Comparison of ENCODE assay signal across 8 cellular contexts in the genomic region with DNA sequence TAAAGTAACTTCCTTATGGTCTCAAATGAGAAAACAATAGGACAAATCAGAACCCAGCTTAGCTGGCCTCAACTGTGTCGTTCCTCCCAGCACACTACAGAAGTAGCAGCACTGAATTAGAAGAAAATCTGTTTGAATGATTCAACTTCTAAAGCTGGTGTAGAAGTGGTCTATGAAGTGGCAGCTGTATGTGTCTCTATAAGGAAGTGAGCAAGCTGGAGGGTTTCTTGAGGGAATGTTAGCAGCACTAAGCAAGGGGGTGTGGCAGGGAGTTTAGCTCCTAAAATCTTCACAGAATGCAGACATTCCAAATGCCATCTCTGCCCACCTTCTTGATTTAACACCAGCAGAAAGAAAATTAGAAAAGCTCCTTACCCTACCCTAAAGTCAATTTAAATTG. TPM values are rescaled to one million over a fixed set of nuclear protein-coding genes. Genes with fewer than 3 reads are reported as not detected.
DNase-seq lines count a peak whose midpoint lies in the region; ATAC-seq and TF ChIP-seq lines count a peak whose summit lies in the region.

No MANE protein-coding gene starts in this region.

- H3K4me1 ChIP-seq in CD8-positive, alpha-beta memory T cell (ENCODE audit: insufficient read depth, low read length) = peaks cover 65% of the 10 kb centered on the region
- H3K4me1 ChIP-seq in OCI-LY7 (ENCODE audit: insufficient read depth, low read length, poor library complexity, severe bottlenecking) (peaks cover 51% of the 10 kb centered on the region), duodenal mucosa (ENCODE audit: control insufficient read depth in 1 of 2, insufficient read depth in 2 of 2, low read length in 2 of 2) (peaks cover 32 to 42% of the 10 kb centered on the region in 2 donors), prostate gland (replicated peaks) (peaks cover 4% of the 10 kb centered on the region), A673 (ENCODE audit: insufficient read depth, low read length, poor library complexity, severe bottlenecking) (peaks cover 18% of the 10 kb centered on the region)

- no peaks in the 10 kb centered on the region for H3K9me3 ChIP-seq in CD8-positive, alpha-beta memory T cell (ENCODE audit: low read length)
- H3K9me3 ChIP-seq in OCI-LY7 (ENCODE audit: low read length) (no peaks in the 10 kb centered on the region), duodenal mucosa (ENCODE audit: control insufficient read depth in 1 of 2, low read length in 2 of 2) (no peaks in the 10 kb centered on the region), prostate gland (no peaks in the 10 kb centered on the region), A673 (ENCODE audit: low read depth, low read length, poor library complexity, severe bottlenecking) (no peaks in the 10 kb centered on the region)

- no peaks in the 10 kb centered on the region for H3K36me3 ChIP-seq in CD8-positive, alpha-beta memory T cell (ENCODE audit: insufficient read depth, low read length)
- H3K36me3 ChIP-seq in OCI-LY7 (ENCODE audit: insufficient read depth, low read length) (no peaks in the 10 kb centered on the region), duodenal mucosa (ENCODE audit: control insufficient read depth in 1 of 2, insufficient read depth in 2 of 2, low read length in 2 of 2) (peaks cover 0 to 4% of the 10 kb centered on the region in 2 donors), prostate gland (no peaks in the 10 kb centered on the region), A673 (ENCODE audit: insufficient read depth, low read length, poor library complexity, severe bottlenecking) (no peaks in the 10 kb centered on the region)

- CTCF ChIA-PET in CD8-positive, alpha-beta memory T cell (lab: Charles Lee) = interaction anchor here (0.9 to 2.7 kb wide), 6 partner anchors 11 to 192 kb away, joined by 3 to 9 read pairs (median 4); no protein-coding TSS in a partner anchor
- CTCF ChIA-PET in OCI-LY7 (lab: Charles Lee; ENCODE audit: unreplicated experiment) (no interaction called here), A673 (lab: Charles Lee) (no interaction called here), WTC11 (lab: Charles Lee) (no interaction called here)

- no peaks in the 10 kb centered on the region for H3K9me2 ChIP-seq in OCI-LY7 (ENCODE audit: insufficient read depth, low read length)

- ATAC-seq in GM18498 (IDR thresholded peaks at IDR 0.05; ENCODE audit: unreplicated experiment) (no peak), WTC11 (no peak)

- no peak overlapping the region for H2AFZ ChIP-seq in OCI-LY7 (ENCODE audit: low read length)

- DNase-seq in CD8-positive, alpha-beta memory T cell = no peak
- DNase-seq in OCI-LY7 (ENCODE audit: low spot score) (no peak), prostate gland (ENCODE audit: low spot score) (no peak), HuH-7 (ENCODE audit: low spot score) (no peak), A673 (ENCODE audit: low spot score) (no peak), WTC11 (ENCODE audit: low spot score) (no peak)

- no peak for TF ChIP-seq CTCF in OCI-LY7 (conservative IDR thresholded peaks at IDR 0.05; ENCODE audit: low read length)
- no peak for TF ChIP-seq CTCF in prostate gland (IDR thresholded peaks at IDR 0.05)
- no peak for TF ChIP-seq CTCF in A673 (conservative IDR thresholded peaks at IDR 0.05; ENCODE audit: low read depth, low read length)
- no peak for TF ChIP-seq CTCF in WTC11 (IDR thresholded peaks at IDR 0.05)

- POLR2A ChIA-PET in CD8-positive, alpha-beta memory T cell (lab: Charles Lee) = interaction anchor here (0.8 to 1.4 kb wide), 3 partner anchors 10 to 14 kb away, joined by 3 to 18 read pairs (median 3); no protein-coding TSS in a partner anchor
- POLR2A ChIA-PET in OCI-LY7 (lab: Charles Lee) (interaction anchor here (1.2 kb wide), 1 partner anchor 11 kb away, joined by 3 read pairs; no protein-coding TSS in a partner anchor), A673 (lab: Charles Lee; ENCODE audit: low non-redundant PET) (no interaction called here), WTC11 (lab: Charles Lee) (no interaction called here)

- peak overlapping the region; percentile 99 for H3K4me3 ChIP-seq in CD8-positive, alpha-beta memory T cell (ENCODE audit: low read length)
- H3K4me3 ChIP-seq in OCI-LY7 (ENCODE audit: low read depth, low read length, poor library complexity, severe bottlenecking) = no peak overlapping the region
- peak overlapping the region; percentile 97 to 98 for H3K4me3 ChIP-seq in duodenal mucosa (ENCODE audit: low read depth in 1 of 2, low read length in 2 of 2)
- peak overlapping the region; percentile 89 to 97 for H3K4me3 ChIP-seq in prostate gland
- H3K4me3 ChIP-seq in A673 (ENCODE audit: low read depth, low read length, poor library complexity, severe bottlenecking) = no peak overlapping the region

- no peaks in the 10 kb centered on the region; the same call in 1 of the 2 replicates for H4K20me1 ChIP-seq in OCI-LY7 (ENCODE audit: insufficient read depth, low read length)

- peaks cover 67 to 79% (median 73%) of the 10 kb centered on the region in 3 donors for H3K4me1 Mint-ChIP-seq in CD8-positive, alpha-beta memory T cell
- peaks cover 58% of the 10 kb centered on the region for H3K4me1 Mint-ChIP-seq in WTC11

- H3K27me3 Mint-ChIP-seq in CD8-positive, alpha-beta memory T cell = peaks cover 0 to 4% of the 10 kb centered on the region in 2 donors
- peaks cover 50% of the 10 kb centered on the region for H3K27me3 Mint-ChIP-seq in WTC11 (ENCODE audit: low read depth)

- H3K9ac ChIP-seq in duodenal mucosa (ENCODE audit: low read depth in 1 of 2, low read length in 2 of 2) = peak overlapping the region; percentile 100

- H3K27me3 ChIP-seq in CD8-positive, alpha-beta memory T cell (ENCODE audit: insufficient read depth, low read length, poor library complexity, severe bottlenecking) = no peaks in the 10 kb centered on the region
- H3K27me3 ChIP-seq in duodenal mucosa (ENCODE audit: control insufficient read depth in 1 of 2, insufficient read depth in 2 of 2, low read length in 2 of 2) = no peaks in the 10 kb centered on the region
- H3K27me3 ChIP-seq in prostate gland (replicated peaks; ENCODE audit: insufficient read depth) = no peaks in the 10 kb centered on the region
- H3K27me3 ChIP-seq in A673 (replicated peaks; ENCODE audit: insufficient read depth, low read depth, low read length, poor library complexity) = no peaks in the 10 kb centered on the region

- H3K27ac ChIP-seq in CD8-positive, alpha-beta memory T cell (ENCODE audit: low read depth, low read length) = peak overlapping the region; percentile 98
- no peak overlapping the region for H3K27ac ChIP-seq in OCI-LY7 (ENCODE audit: low read depth, low read length, poor library complexity, severe bottlenecking)
- H3K27ac ChIP-seq in duodenal mucosa (ENCODE audit: low read depth, low read length) = peak overlapping the region; percentile 100
- peak overlapping the region; percentile 100 for H3K27ac ChIP-seq in prostate gland
- H3K27ac ChIP-seq in A673 (ENCODE audit: low read depth, low read length, poor library complexity, severe bottlenecking) = no peak overlapping the region

- H3K4me2 ChIP-seq in OCI-LY7 (ENCODE audit: low read length) = peak overlapping the region; percentile 83

- peak overlapping the region; percentile 95 to 99 (median 98) for H3K4me3 Mint-ChIP-seq in CD8-positive, alpha-beta memory T cell
- H3K4me3 Mint-ChIP-seq in WTC11 = no peak overlapping the region

- no peaks in the 10 kb centered on the region for H3K9me3 Mint-ChIP-seq in CD8-positive, alpha-beta memory T cell
- no peaks in the 10 kb centered on the region for H3K9me3 Mint-ChIP-seq in WTC11

- TF ChIP-seq POLR2A in prostate gland (IDR thresholded peaks at IDR 0.05) = no peak

- WGBS in prostate gland = 0% methylated on average over 1 of the region's 1 CpG

- no peaks in the 10 kb centered on the region for H3K79me2 ChIP-seq in OCI-LY7 (ENCODE audit: insufficient read depth, low read depth, low read length)

- BruUV-seq in OCI-LY7 (replicated peaks; lab: Mats Ljungman, UMichigan) = no TSS peak
- BruUV-seq in A673 (replicated peaks; lab: Mats Ljungman, UMichigan) = no TSS peak

- peak overlapping the region; percentile 97 to 100 (median 99) for H3K27ac Mint-ChIP-seq in CD8-positive, alpha-beta memory T cell
- no peak overlapping the region for H3K27ac Mint-ChIP-seq in WTC11

- intact Hi-C loops in OCI-LY7 (cut with micrococcal nuclease; ENCODE audit: unreplicated experiment) (no loop called here), prostate gland (cut with DNase I) (loop anchor here (10.0 kb wide), 2 partner anchors 156 to 366 kb away; partner anchors contain the start of genes MAMDC2 and SMC5), A673 (cut with micrococcal nuclease; ENCODE audit: unreplicated experiment) (loop anchor here (10.0 kb wide), 1 partner anchor 156 kb away; the partner anchor contains the start of gene SMC5)

- peaks cover 0 to 26% (median 0%) of the 10 kb centered on the region in 3 donors for H3K36me3 Mint-ChIP-seq in CD8-positive, alpha-beta memory T cell
- no peaks in the 10 kb centered on the region for H3K36me3 Mint-ChIP-seq in WTC11

TF ChIP-seq in WTC11, 78 proteins besides CTCF, POLR2A, EP300 and RAD21 (continues in another document):
- TF ChIP-seq ERG (CRISPR knock-in tag; IDR thresholded peaks at IDR 0.05) = no peak
- no peak for TF ChIP-seq NFATC4 (CRISPR knock-in tag; IDR thresholded peaks at IDR 0.05)
- no peak for TF ChIP-seq JUN (CRISPR knock-in tag; IDR thresholded peaks at IDR 0.05)
- no peak for TF ChIP-seq SP1 (CRISPR knock-in tag; conservative IDR thresholded peaks at IDR 0.05)
- no peak for TF ChIP-seq IRF1 (CRISPR knock-in tag; IDR thresholded peaks at IDR 0.05)
- no peak for TF ChIP-seq NR2C2 (CRISPR knock-in tag; IDR thresholded peaks at IDR 0.05)

RNA-seq across cellular contexts. Expression of gene KLF9, which starts 4.1 kb away (rescaled TPM):
- 10 to 100 TPM; 19.2 to 20.2 TPM for total RNA-seq in CD8-positive, alpha-beta memory T cell
- 3.9 TPM for polyA plus RNA-seq in CD8-positive, alpha-beta memory T cell
- 1.4 and 2.3 TPM in 2 replicates for total RNA-seq in OCI-LY7 (2014; rRNA removed; shearing (Covaris generic))
- total RNA-seq in OCI-LY7 (2022) (1.9 and 2.3 TPM in 2 replicates), prostate gland (100 to 1,000 TPM in 1 of 2 donors, 10 to 100 TPM in 1; 82.9 to 129 TPM), A673 (2021) (0.34 and 1.0 TPM in 2 replicates), WTC11 (2021) (0.78 to 1.0 TPM (median 0.82 TPM) in 3 replicates)

Comparison
In these comparisons a context has a peak if more than half of its experiments do, and no peak if none do; other contexts are left out.
1. H3K27ac ChIP-seq: peak in CD8-positive, alpha-beta memory T cell (single experiment), duodenal mucosa (single experiment) and prostate gland (2 of 2); none in OCI-LY7 (single experiment) and A673 (single experiment).
2. H3K4me3 ChIP-seq: peak in CD8-positive, alpha-beta memory T cell (single experiment), duodenal mucosa (2 of 2) and prostate gland (2 of 2); none in OCI-LY7 (single experiment) and A673 (single experiment).
3. POLR2A ChIA-PET loops: an anchor here in CD8-positive, alpha-beta memory T cell (0.8 to 1.4 kb wide) and OCI-LY7 (1.2 kb wide); none called in A673 and WTC11.